In genomic region chr5:44807269-44807668, GRCh38 we compare ENCODE assay signal across 18 cellular contexts. TPM values are rescaled to one million over a fixed set of nuclear protein-coding genes. Genes with fewer than 3 reads are reported as not detected.
DNase-seq lines count a peak whose midpoint lies in the region; ATAC-seq and TF ChIP-seq lines count a peak whose summit lies in the region.
"Had no signal": no experiment of that assay in that cellular context is flagged by ENCODE, and none has a peak within 500 bp of the region (broad histone marks: within the 10 kb centered on the region; RNA-seq: fewer than 3 reads in every experiment).

No MANE protein-coding gene starts in this region.

- H3K9me3 Mint-ChIP-seq in nephron (no peaks in the 10 kb centered on the region), immature natural killer cell (no peaks in the 10 kb centered on the region)
- no peaks in the 10 kb centered on the region for H3K9me3 Mint-ChIP-seq in natural killer cell treated with Interleukin-12 subunit alpha and Interleukin-12 subunit beta and Interleukin-15 and Interleukin-18, amount 100 ng/mL, for 72 hours
- H3K9me3 Mint-ChIP-seq: activated CD8-positive, alpha-beta T cell treated with anti-CD3 and anti-CD28 coated beads for 36 hours; CD8-positive, alpha-beta T cell; dendritic cell treated with granulocyte-macrophage colony-stimulating factor and Interleukin-4, amounts not matched to agents 40 ng/mL and 50 ng/mL, for 4 days; IgD-negative memory B cell; stimulated activated effector memory CD8-positive, alpha-beta T cell treated with anti-CD3 and anti-CD28 coated beads, Interleukin-12 subunit alpha, Interleukin-12 subunit beta, amount 100 ng/mL, for 72 hours had no signal

- H3K36me3 ChIP-seq in MG63 (peaks cover 20% of the 10 kb centered on the region), BE2C (peaks cover 16% of the 10 kb centered on the region)

- H3K27ac Mint-ChIP-seq in nephron, result peak overlapping the region in 1 of 3 experiments; percentile 34
- H3K27ac Mint-ChIP-seq in immature natural killer cell, result no peak overlapping the region
- H3K27ac Mint-ChIP-seq in natural killer cell treated with Interleukin-12 subunit alpha and Interleukin-12 subunit beta and Interleukin-15 and Interleukin-18, amount 100 ng/mL, for 72 hours, result no peak overlapping the region
- H3K27ac Mint-ChIP-seq: CD8-positive, alpha-beta T cell; dendritic cell treated with granulocyte-macrophage colony-stimulating factor and Interleukin-4, amounts not matched to agents 40 ng/mL and 50 ng/mL, for 4 days; stimulated activated effector memory CD8-positive, alpha-beta T cell treated with anti-CD3 and anti-CD28 coated beads, Interleukin-12 subunit alpha, Interleukin-12 subunit beta, amount 100 ng/mL, for 72 hours had no signal

- no peak for TF ChIP-seq CTCF in nephron (IDR thresholded peaks at IDR 0.05; ENCODE audit: unreplicated experiment in 3 of 3)
- no peak for TF ChIP-seq CTCF in BE2C (IDR thresholded peaks at IDR 0.05; ENCODE audit: low read depth, low read length)

- no peaks in the 10 kb centered on the region for H3K27me3 Mint-ChIP-seq in nephron (ENCODE audit: low read depth)
- peaks cover 3 to 12% (median 10%) of the 10 kb centered on the region in 3 donors for H3K27me3 Mint-ChIP-seq in immature natural killer cell (ENCODE audit: low read depth in 3 of 3)
- peaks cover 0 to 10% of the 10 kb centered on the region in 2 donors for H3K27me3 Mint-ChIP-seq in natural killer cell treated with Interleukin-12 subunit alpha and Interleukin-12 subunit beta and Interleukin-15 and Interleukin-18, amount 100 ng/mL, for 72 hours
- H3K27me3 Mint-ChIP-seq: dendritic cell treated with granulocyte-macrophage colony-stimulating factor and Interleukin-4, amounts not matched to agents 40 ng/mL and 50 ng/mL, for 4 days had no signal

- H3K36me3 Mint-ChIP-seq in nephron (ENCODE audit: low read depth), result peaks cover 12% of the 10 kb centered on the region
- H3K36me3 Mint-ChIP-seq in immature natural killer cell, result peaks cover 0 to 8% (median 7%) of the 10 kb centered on the region in 3 donors
- H3K36me3 Mint-ChIP-seq in natural killer cell treated with Interleukin-12 subunit alpha and Interleukin-12 subunit beta and Interleukin-15 and Interleukin-18, amount 100 ng/mL, for 72 hours, result peaks cover 4% of the 10 kb centered on the region

- ATAC-seq in natural killer cell treated with Interleukin-12 subunit alpha and Interleukin-12 subunit beta and Interleukin-15 and Interleukin-18, amount 100 ng/mL, for 72 hours, result no peak
- ATAC-seq: activated CD8-positive, alpha-beta T cell treated with anti-CD3 and anti-CD28 coated beads for 36 hours; CD8-positive, alpha-beta T cell; stimulated activated effector memory CD8-positive, alpha-beta T cell treated with anti-CD3 and anti-CD28 coated beads, Interleukin-12 subunit alpha, Interleukin-12 subunit beta, amount 100 ng/mL, for 72 hours had no signal

- no peak overlapping the region for H3K4me3 ChIP-seq in MG63
- no peak overlapping the region for H3K4me3 ChIP-seq in BE2C (ENCODE audit: low read depth, low read length)
- H3K4me3 ChIP-seq: sigmoid colon, SJSA1 had no signal

- H3K4me1 Mint-ChIP-seq in nephron (peaks cover 31% of the 10 kb centered on the region), immature natural killer cell (peaks cover 38 to 40% of the 10 kb centered on the region in 2 donors)
- H3K4me1 Mint-ChIP-seq in natural killer cell treated with Interleukin-12 subunit alpha and Interleukin-12 subunit beta and Interleukin-15 and Interleukin-18, amount 100 ng/mL, for 72 hours (ENCODE audit: low read depth in 2 of 2), result peaks cover 15 to 18% of the 10 kb centered on the region in 2 donors

- peaks cover 2% of the 10 kb centered on the region; the same call in 1 of the 2 replicates for H3K27me3 ChIP-seq in MG63
- no peaks in the 10 kb centered on the region for H3K27me3 ChIP-seq in BE2C
- H3K27me3 ChIP-seq: sigmoid colon, SJSA1 had no signal

- no peaks in the 10 kb centered on the region for H3K9me3 ChIP-seq in MG63
- H3K9me3 ChIP-seq in BE2C, result no peaks in the 10 kb centered on the region
- H3K9me3 ChIP-seq: sigmoid colon, SJSA1 had no signal

- peak overlapping the region; percentile 20 to 60 (median 57) for H3K4me3 Mint-ChIP-seq in nephron
- peak overlapping the region in 1 of 5 donors; percentile 15 for H3K4me3 Mint-ChIP-seq in immature natural killer cell
- no peak overlapping the region for H3K4me3 Mint-ChIP-seq in natural killer cell treated with Interleukin-12 subunit alpha and Interleukin-12 subunit beta and Interleukin-15 and Interleukin-18, amount 100 ng/mL, for 72 hours
- H3K4me3 Mint-ChIP-seq: CD8-positive, alpha-beta T cell; dendritic cell treated with granulocyte-macrophage colony-stimulating factor and Interleukin-4, amounts not matched to agents 40 ng/mL and 50 ng/mL, for 4 days had no signal

- DNase-seq in DMS153 treated with DMSO at 0.1 percent for 48 hours (lab: John Stamatoyannopoulos, UW; ENCODE audit: unreplicated experiment) (peak; percentile 16), DMS153 (lab: John Stamatoyannopoulos, UW) (no peak), MG63 (peak; percentile 26), astrocyte of the hippocampus (ENCODE audit: low read depth, low spot score) (peak; percentile 16), immature natural killer cell (no peak), BE2C (no peak)
- DNase-seq in natural killer cell treated with Interleukin-12 subunit alpha and Interleukin-12 subunit beta and Interleukin-15 and Interleukin-18, amount 100 ng/mL, for 72 hours (ENCODE audit: low spot score), result no peak
- DNase-seq: activated CD8-positive, alpha-beta T cell treated with anti-CD3 and anti-CD28 coated beads for 36 hours; activated gamma-delta T cell; CD8-positive, alpha-beta T cell; NCI-H774; sigmoid colon; stimulated activated CD4-positive, alpha-beta T cell treated with anti-CD3 and anti-CD28 coated beads, Interleukin-4, amount 100 ng/mL, for 4 hours had no signal

- no peaks in the 10 kb centered on the region for H3K4me1 ChIP-seq in BE2C

RNA-seq across cellular contexts. Expression of gene MRPS30, which starts 1.5 kb away (rescaled TPM):
- 55.6 and 59.6 TPM in 2 replicates for total RNA-seq in MG63 (2014; rRNA removed; shearing (Covaris generic); ENCODE audit: low replicate concordance)
- polyA plus RNA-seq in immature natural killer cell, result 10 to 100 TPM; 41.4 to 73.3 (median 63.6) TPM
- polyA plus RNA-seq in BE2C (2012; ENCODE audit: insufficient read depth, insufficient read length, low read depth), result 51.7 TPM
- 10 to 100 TPM; 41.6 to 43.7 TPM for total RNA-seq in natural killer cell treated with Interleukin-12 subunit alpha and Interleukin-12 subunit beta and Interleukin-15 and Interleukin-18, amount 100 ng/mL, for 72 hours

Comparison
In these comparisons a context has a peak if more than half of its experiments do, and no peak if none do; other contexts are left out.
1. DNase-seq: peak in DMS153 treated with DMSO at 0.1 percent for 48 hours (single experiment), MG63 (single experiment) and astrocyte of the hippocampus (single experiment); none in DMS153 (single experiment), immature natural killer cell (0 of 3), BE2C (single experiment) and natural killer cell treated with Interleukin-12 subunit alpha and Interleukin-12 subunit beta and Interleukin-15 and Interleukin-18, amount 100 ng/mL, for 72 hours (single experiment).